ENCODE assay signal across 8 cellular contexts in genomic region chr17:2042355-2042929, GRCh38. TPM values are rescaled to one million over a fixed set of nuclear protein-coding genes. Genes with fewer than 3 reads are reported as not detected.
DNase-seq lines count a peak whose midpoint lies in the region; ATAC-seq, FAIRE-seq and TF ChIP-seq lines count a peak whose summit lies in the region.

No MANE protein-coding gene starts in this region.

- H3K27me3 ChIP-seq in lung (ENCODE audit: control insufficient read depth, insufficient read depth) (no peaks in the 10 kb centered on the region), upper lobe of left lung (no peaks in the 10 kb centered on the region)

- no peak for TF ChIP-seq CTCF in GM12865 (IDR thresholded peaks at IDR 0.05; ENCODE audit: insufficient read depth, low read depth, low read length, missing control alignments)
- TF ChIP-seq CTCF in lung (IDR thresholded peaks at IDR 0.05; ENCODE audit: control extremely low read depth, extremely low read depth) = no peak
- TF ChIP-seq CTCF in upper lobe of left lung (IDR thresholded peaks at IDR 0.05) = no peak

- DNase-seq in GM12865 (ENCODE audit: low read depth) (peak; percentile 45), NCI-H2227 treated with DMSO at 0.1 percent for 48 hours (lab: John Stamatoyannopoulos, UW) (peak; percentile 10), cerebellar cortex (ENCODE audit: low spot score) (peak; percentile 56), lung (ENCODE audit: low spot score) (no peak), upper lobe of left lung (no peak), germinal center (ENCODE audit: low spot score) (no peak), RCC 7860 (ENCODE audit: low spot score) (no peak)

- peaks cover 0 to 16% of the 10 kb centered on the region in 2 donors for H3K36me3 ChIP-seq in lung (ENCODE audit: control insufficient read depth in 2 of 2, insufficient read depth in 2 of 2, low read length in 2 of 2)
- H3K36me3 ChIP-seq in upper lobe of left lung = peaks cover 2 to 29% (median 18%) of the 10 kb centered on the region in 4 donors

- no peak for TF ChIP-seq POLR2A in upper lobe of left lung (IDR thresholded peaks at IDR 0.05)

- H3K27ac ChIP-seq in lung (ENCODE audit: low read depth in 1 of 2, low read length in 1 of 2) = peak overlapping the region; percentile 89 to 92
- H3K27ac ChIP-seq in upper lobe of left lung = peak overlapping the region; percentile 90 to 94 (median 92)

- TF ChIP-seq EP300 in upper lobe of left lung (IDR thresholded peaks at IDR 0.05) = no peak

- H3K4me1 ChIP-seq in lung (ENCODE audit: control insufficient read depth in 2 of 2, insufficient read depth in 2 of 2, low read length in 2 of 2) (peaks cover 0 to 9% of the 10 kb centered on the region in 2 donors), upper lobe of left lung (peaks cover 10 to 24% (median 21%) of the 10 kb centered on the region in 4 donors)

- 22 to 24% methylated on average over 21 of the region's 21 CpGs for WGBS in lung, 2 donors
- WGBS in upper lobe of left lung, 2 donors = 19 to 23% methylated on average over 21 of the region's 21 CpGs

- ATAC-seq in lung (ENCODE audit: insufficient read depth, low FRiP score) (no peak), upper lobe of left lung (ENCODE audit: low FRiP score in 2 of 2) (peak in 1 of 2 donors; percentile 1), GM18867 (IDR thresholded peaks at IDR 0.05; ENCODE audit: unreplicated experiment) (no peak)

- no peak for FAIRE-seq in RCC 7860 (lab: Jason Lieb, UNC)

- H3K9me3 ChIP-seq in lung (ENCODE audit: control insufficient read depth in 2 of 2, insufficient read depth in 1 of 2, low read length in 1 of 2) (no peaks in the 10 kb centered on the region), upper lobe of left lung (no peaks in the 10 kb centered on the region)

- H3K4me3 ChIP-seq in GM12865 (ENCODE audit: low read depth, low read length) (peak overlapping the region; percentile 90), lung (peak overlapping the region; percentile 71), upper lobe of left lung (peak overlapping the region; percentile 61 to 90 (median 83))

RNA-seq across cellular contexts. Expression of gene OVCA2, which starts 0.6 kb away (rescaled TPM):
- total RNA-seq in lung = 10 to 100 TPM; 11.1 to 31.7 TPM
- 10 to 100 TPM; 43.2 to 55.4 TPM for polyA plus RNA-seq in lung
- 10 to 100 TPM; 20.1 to 56.1 (median 33.5) TPM for total RNA-seq in upper lobe of left lung

RNA-seq across cellular contexts. Expression of gene HIC1, which starts 12.5 kb away (rescaled TPM):
- total RNA-seq in lung (10 to 100 TPM; 28.9 to 34.8 TPM), upper lobe of left lung (10 to 100 TPM in 5 of 6 donors, 1 to 10 TPM in 1; 8.0 to 25.5 (median 19.1) TPM)
- polyA plus RNA-seq in lung = 10 to 100 TPM in 1 of 2 donors, 1 to 10 TPM in 1; 5.5 to 14.4 TPM

RNA-seq across cellular contexts. Expression of gene DPH1, which starts 12.5 kb away (rescaled TPM):
- total RNA-seq in lung (10 to 100 TPM; 32.7 to 37.8 TPM), upper lobe of left lung (100 to 1,000 TPM in 1 of 6 donors, 10 to 100 TPM in 5; 28.8 to 129 (median 45.1) TPM)
- polyA plus RNA-seq in lung = 10 to 100 TPM; 21.1 to 21.6 TPM

RNA-seq across cellular contexts. Expression of gene RTN4RL1, which starts 17.3 kb away (rescaled TPM):
- total RNA-seq in lung (1 to 10 TPM in 1 of 2 donors, under 1 TPM in 1; 0.65 to 7.3 TPM), upper lobe of left lung (1 to 10 TPM; 5.1 to 7.3 (median 6.2) TPM)
- polyA plus RNA-seq in lung = 1 to 10 TPM; 1.2 to 3.5 TPM

Comparison
In these comparisons a context has a peak if more than half of its experiments do, and no peak if none do; other contexts are left out.
1. DNase-seq: peak in GM12865 (single experiment), NCI-H2227 treated with DMSO at 0.1 percent for 48 hours (single experiment) and cerebellar cortex (single experiment); none in lung (single experiment), upper lobe of left lung (0 of 2), germinal center (single experiment) and RCC 7860 (single experiment).
2. Peak in every context shown above with its lines, with median percentiles within 50 percentile points of each other: H3K4me3 ChIP-seq.